9 cellular contexts compared by ENCODE assay signal in genomic region chr2:218880749-218881594, GRCh38. TPM values are rescaled to one million over a fixed set of nuclear protein-coding genes. Genes with fewer than 3 reads are reported as not detected.
DNase-seq lines count a peak whose midpoint lies in the region; ATAC-seq, FAIRE-seq and TF ChIP-seq lines count a peak whose summit lies in the region.
"Had no signal": no experiment of that assay in that cellular context is flagged by ENCODE, and none has a peak within 500 bp of the region (broad histone marks: within the 10 kb centered on the region; RNA-seq: fewer than 3 reads in every experiment).

WNT10A (plus strand) TSS chr2:218880852; CDS start chr2:218880996, 144 bp downstream.

- no peaks in the 10 kb centered on the region for H3K9me3 Mint-ChIP-seq in activated T-cell treated with anti-CD3 and anti-CD28 coated beads, Interleukin-2, amount 50 U/mL, for 4 hours

- peak within 1 kb of the TSS; percentile 84 for H3K4me3 Mint-ChIP-seq in activated T-cell treated with anti-CD3 and anti-CD28 coated beads, Interleukin-2, amount 50 U/mL, for 4 hours

- TF ChIP-seq EP300 in H1 (IDR thresholded peaks at IDR 0.05; ENCODE audit: borderline replicate concordance in 1 of 2, low read depth in 2 of 2, low read length in 2 of 2): no peak
- no peak for TF ChIP-seq EP300 in suprapubic skin (IDR thresholded peaks at IDR 0.05)

- POLR2A ChIA-PET in H1 (lab: Charles Lee; ENCODE audit: partially characterized antibody): interaction anchor here (0.8 to 1.6 kb wide), 7 partner anchors 10 to 118 kb away, joined by 3 to 6 read pairs (median 3); partner anchors contain the start of gene WNT6

- H3K4me2 ChIP-seq in H1 (ENCODE audit: insufficient read depth in 1 of 2, low read depth in 2 of 2, low read length in 2 of 2): peak within 1 kb of the TSS; percentile 67 to 69

- H3K4me1 ChIP-seq in H1 (replicated peaks in 1 of 4; ENCODE audit: control insufficient read depth in 3 of 4, insufficient read depth in 4 of 4, low read length in 3 of 4) (peaks cover 0 to 28% (median 18%) of the 10 kb centered on the region in 4 experiments; a peak in 6 of 7 replicates), suprapubic skin (peaks cover 51% of the 10 kb centered on the region)

- 13% methylated on average over 13 of the region's 35 CpGs; no CpG with 5 or more reads in 1 of the 2 experiments for WGBS in H1 (ENCODE audit: extremely low coverage in 1 of 2, insufficient coverage in 1 of 2, insufficient read length in 1 of 2, insufficient replicate concordance in 2 of 2, low coverage in 1 of 2, low lambda C conversion rate in 2 of 2, missing lambda C conversion rate in 1 of 2), 2 experiments
- WGBS in suprapubic skin: 37% methylated on average over 3 of the region's 35 CpGs

- H2AFZ ChIP-seq in H1 (ENCODE audit: low read length): no peak within 1 kb of the TSS

- no peaks in the 10 kb centered on the region for H3K79me2 ChIP-seq in H1 (ENCODE audit: control insufficient read depth in 1 of 2, insufficient read depth in 2 of 2, low read length in 2 of 2)

- H3K36me3 Mint-ChIP-seq in activated T-cell treated with anti-CD3 and anti-CD28 coated beads, Interleukin-2, amount 50 U/mL, for 4 hours (ENCODE audit: insufficient read depth): no peaks in the 10 kb centered on the region

- no peak within 1 kb of the TSS for H3K27ac ChIP-seq in H1 (ENCODE audit: low read depth, low read length)
- H3K27ac ChIP-seq in suprapubic skin: peak within 1 kb of the TSS; percentile 45

- no peak within 1 kb of the TSS for H3K23ac ChIP-seq in H1 (ENCODE audit: insufficient read length)

- H3K27me3 ChIP-seq in H1 (replicated peaks in 1 of 4; ENCODE audit: control insufficient read depth in 3 of 4, extremely low read depth in 1 of 4, insufficient read depth in 3 of 4, low read length in 3 of 4) (peaks cover 98% of the 10 kb centered on the region in 4 experiments), suprapubic skin (peaks cover 62% of the 10 kb centered on the region)

- TF ChIP-seq POLR2A in H1 (IDR thresholded peaks at IDR 0.05; ENCODE audit: control extremely low read depth in 1 of 2, low read depth in 2 of 2, low read length in 2 of 2) (no peak), suprapubic skin (IDR thresholded peaks at IDR 0.05) (no peak)

- H2BK20ac ChIP-seq in H1 (ENCODE audit: low read length): no peak within 1 kb of the TSS

- TF ChIP-seq RAD21 in H1 (IDR thresholded peaks at IDR 0.05 in 1 of 2, conservative IDR thresholded peaks at IDR 0.05 in 1 of 2; ENCODE audit: low read depth in 2 of 2, low read length in 2 of 2): no peak

- peaks cover 0 to 4% (median 0%) of the 10 kb centered on the region in 4 experiments; a peak in 1 of 8 replicates for H3K36me3 ChIP-seq in H1 (ENCODE audit: control insufficient read depth in 2 of 4, insufficient read depth in 4 of 4, low read length in 3 of 4)
- H3K36me3 ChIP-seq in suprapubic skin: no peaks in the 10 kb centered on the region

- H3K14ac ChIP-seq in H1 (ENCODE audit: insufficient read length): no peak within 1 kb of the TSS

- no peak for FAIRE-seq in H1 (lab: Jason Lieb, UNC)
- FAIRE-seq: islet of Langerhans had no signal

- H2BK15ac ChIP-seq in H1 (ENCODE audit: low read length): peak within 1 kb of the TSS; percentile 25; the same call in 1 of the 2 replicates

- H3K9ac ChIP-seq in H1 (replicated peaks in 1 of 4; ENCODE audit: extremely low read depth in 1 of 4, low read depth in 3 of 4, low read length in 3 of 4): no peak within 1 kb of the TSS

- no peak within 1 kb of the TSS for H4K91ac ChIP-seq in H1 (replicated peaks; ENCODE audit: insufficient read length, low read length)

- H3K27me3 Mint-ChIP-seq in activated T-cell treated with anti-CD3 and anti-CD28 coated beads, Interleukin-2, amount 50 U/mL, for 4 hours (ENCODE audit: low read depth): peaks cover 4% of the 10 kb centered on the region

- H3K4ac ChIP-seq in H1 (replicated peaks; ENCODE audit: insufficient read length, low read depth, low read length): no peak within 1 kb of the TSS

- H2BK12ac ChIP-seq in H1 (ENCODE audit: low read depth, low read length): peak within 1 kb of the TSS; percentile 80; the same call in 1 of the 2 replicates

- no peaks in the 10 kb centered on the region; the same call in 1 of the 2 replicates for H3K23me2 ChIP-seq in H1 (ENCODE audit: low read depth, low read length)

- H3K4me1 Mint-ChIP-seq in activated T-cell treated with anti-CD3 and anti-CD28 coated beads, Interleukin-2, amount 50 U/mL, for 4 hours (ENCODE audit: low read depth): peaks cover 56% of the 10 kb centered on the region

- no peak for TF ChIP-seq CTCF in H1 (IDR thresholded peaks at IDR 0.05; ENCODE audit: control extremely low read depth in 1 of 3, insufficient read depth in 1 of 3, low read depth in 1 of 3, low read length in 3 of 3)
- no peak for TF ChIP-seq CTCF in suprapubic skin (IDR thresholded peaks at IDR 0.05)

- H2BK120ac ChIP-seq in H1 (replicated peaks; ENCODE audit: low read depth, low read length): no peak within 1 kb of the TSS

- H2AK5ac ChIP-seq in H1 (ENCODE audit: low read depth, low read length): peak within 1 kb of the TSS; percentile 71; the same call in 1 of the 2 replicates

- no peaks in the 10 kb centered on the region for H3K9me3 ChIP-seq in H1 (ENCODE audit: insufficient read depth in 2 of 2, low read depth in 1 of 2, low read length in 1 of 2)
- no peaks in the 10 kb centered on the region for H3K9me3 ChIP-seq in suprapubic skin

- H3K18ac ChIP-seq in H1 (ENCODE audit: extremely low read depth, low read length): no peak within 1 kb of the TSS

- peaks cover 0 to 30% of the 10 kb centered on the region in 2 experiments for H4K20me1 ChIP-seq in H1 (replicated peaks in 1 of 2; ENCODE audit: control insufficient read depth in 1 of 2, insufficient read depth in 2 of 2, low read length in 2 of 2)

- no peak within 1 kb of the TSS for H2BK5ac ChIP-seq in H1 (ENCODE audit: low read depth, low read length)

- no peak within 1 kb of the TSS for H4K5ac ChIP-seq in H1 (ENCODE audit: insufficient read length, low read depth, low read length)

- CTCF ChIA-PET in H1 (lab: Charles Lee; ENCODE audit: partially characterized antibody): interaction anchor here (0.6 to 21.8 kb wide), 17 partner anchors 9 to 153 kb away, joined by 3 to 783 read pairs (median 5); partner anchors contain the start of gene FEV

- H3K4me3 ChIP-seq in H1 (ENCODE audit: extremely low read depth in 1 of 4, insufficient read depth in 2 of 4, low read depth in 3 of 4, low read length in 4 of 4): peak within 1 kb of the TSS in 2 of 4 experiments; percentile 6 to 47; a peak in 2 of 8 replicates
- H3K4me3 ChIP-seq in suprapubic skin: peak within 1 kb of the TSS; percentile 46

- peak; percentile 17 to 20 for ATAC-seq in activated T-cell treated with anti-CD3 and anti-CD28 coated beads, Interleukin-2, amount 50 U/mL, for 4 hours
- ATAC-seq in HG03520 (IDR thresholded peaks at IDR 0.05; ENCODE audit: unreplicated experiment): peak; percentile 7

- no peak within 1 kb of the TSS; the same call in 1 of the 2 replicates for H4K8ac ChIP-seq in H1 (ENCODE audit: extremely low read depth, insufficient read depth, low read length)

- H3K56ac ChIP-seq in H1 (replicated peaks; ENCODE audit: insufficient read length, low read depth, low read length): no peak within 1 kb of the TSS

- no peaks in the 10 kb centered on the region; the same call in 1 of the 2 replicates for H3K79me1 ChIP-seq in H1 (ENCODE audit: low read depth, low read length)

- DNase-seq in activated T-cell treated with anti-CD3 and anti-CD28 coated beads, Interleukin-2, amount 50 U/mL, for 4 hours: no peak
- no peak for DNase-seq in activated T-cell treated with anti-CD3 and anti-CD28 coated beads, Interleukin-2, amount 50 U/mL, for 1 hour
- no peak for DNase-seq in H1 (ENCODE audit: low read depth in 1 of 2, low spot score in 2 of 2)
- no peak for DNase-seq in suprapubic skin (ENCODE audit: low spot score in 2 of 2)
- DNase-seq in NCI-H2196 (lab: John Stamatoyannopoulos, UW; ENCODE audit: unreplicated experiment): no peak
- no peak for DNase-seq in SKM-1 (lab: John Stamatoyannopoulos, UW; ENCODE audit: unreplicated experiment)
- DNase-seq in GF-D8 (lab: John Stamatoyannopoulos, UW): no peak

TF ChIP-seq in H1, 55 proteins besides CTCF, POLR2A, EP300 and RAD21:
- TF ChIP-seq PHF8 (conservative IDR thresholded peaks at IDR 0.05; ENCODE audit: low read depth, low read length): no peak
- no peak for TF ChIP-seq CREB1 (IDR thresholded peaks at IDR 0.05)
- TF ChIP-seq RFX5 (IDR thresholded peaks at IDR 0.05; ENCODE audit: borderline replicate concordance, low read depth, low read length): no peak
- no peak for TF ChIP-seq EGR1 (IDR thresholded peaks at IDR 0.05; ENCODE audit: borderline replicate concordance, low read depth, low read length)
- TF ChIP-seq JUND (IDR thresholded peaks at IDR 0.05; ENCODE audit: low read length): no peak
- peak; percentile 35 for TF ChIP-seq EZH2 (IDR thresholded peaks at IDR 0.05; ENCODE audit: low read depth, low read length, severe bottlenecking)
- no peak for TF ChIP-seq KDM1A (IDR thresholded peaks at IDR 0.05; ENCODE audit: borderline replicate concordance, low read length)
- no peak for TF ChIP-seq SIN3A (conservative IDR thresholded peaks at IDR 0.05 in 1 of 2, IDR thresholded peaks at IDR 0.05 in 1 of 2; ENCODE audit: low read depth in 1 of 2, low read length in 2 of 2)
- peak; percentile 72 for TF ChIP-seq SUZ12 (IDR thresholded peaks at IDR 0.05; ENCODE audit: low read length)
- peak; percentile 59 for TF ChIP-seq RNF2 (IDR thresholded peaks at IDR 0.05; ENCODE audit: borderline replicate concordance, low read depth, low read length, missing control alignments, poor library complexity, severe bottlenecking)
- TF ChIP-seq FOSL1 (IDR thresholded peaks at IDR 0.05; ENCODE audit: insufficient read depth, low read depth, low read length): no peak

RNA-seq across cellular contexts. Expression of gene WNT10A, which starts in this region (rescaled TPM):
- total RNA-seq in activated T-cell treated with anti-CD3 and anti-CD28 coated beads, Interleukin-2, amount 50 U/mL, for 4 hours: 1 to 10 TPM; 1.4 to 2.7 (median 2.3) TPM
- not detected in 2 replicates for total RNA-seq in H1 (2021; fragmentation: NEBNext Ultra II Directional; extraction: Animal tissue kit (Norgen Biotek cat#: 25700))
- polyA plus RNA-seq in H1 (2011; rRNA removed): 0.05 TPM in 1 of 2 replicates, not detected in the other
- 0.03 TPM for polyA plus RNA-seq in H1 (2011; cell fraction: cytosol; rRNA removed)
- not detected for polyA plus RNA-seq in H1 (2011; cell fraction: nucleus; rRNA removed)
- not detected in 4 replicates for polyA plus RNA-seq in H1 (2012, experiment 1 of 2)
- polyA plus RNA-seq in H1 (2012, experiment 2 of 2): not detected
- polyA plus RNA-seq in H1 (2013, experiment 1 of 2): not detected
- polyA plus RNA-seq in H1 (2013, experiment 2 of 2): not detected
- not detected in 2 replicates for polyA minus RNA-seq in H1 (2011; rRNA and poly(A)+ RNA removed)
- not detected for polyA minus RNA-seq in H1 (2011; cell fraction: cytosol; rRNA and poly(A)+ RNA removed)
- 0.20 TPM for polyA minus RNA-seq in H1 (2011; cell fraction: nucleus; rRNA and poly(A)+ RNA removed)
- 10 to 100 TPM; 14.3 to 20.7 (median 16.3) TPM for total RNA-seq in suprapubic skin

Comparison
In these comparisons a context has a peak if more than half of its experiments do, and no peak if none do; other contexts are left out.
1. RNA of gene WNT10A (total RNA-seq): 14.3 to 20.7 TPM in suprapubic skin; 1.4 to 2.7 TPM in activated T-cell treated with anti-CD3 and anti-CD28 coated beads, Interleukin-2, amount 50 U/mL, for 4 hours and not detected in H1; every median in the first group is over 4 times any median in the second.